27 cellular contexts compared by ENCODE assay signal in genomic region chr1:2374260-2375155, GRCh38. TPM values are rescaled to one million over a fixed set of nuclear protein-coding genes. Genes with fewer than 3 reads are reported as not detected.
DNase-seq lines count a peak whose midpoint lies in the region; ATAC-seq and TF ChIP-seq lines count a peak whose summit lies in the region.
"Had no signal": no experiment of that assay in that cellular context is flagged by ENCODE, and none has a peak within 500 bp of the region (broad histone marks: within the 10 kb centered on the region; RNA-seq: fewer than 3 reads in every experiment).

No MANE protein-coding gene starts in this region.

- no peaks in the 10 kb centered on the region for H3K4me1 ChIP-seq in upper lobe of right lung
- H3K4me1 ChIP-seq: gastroesophageal sphincter, Peyer's patch, stomach, thyroid gland had no signal

- no peak overlapping the region for H3K4me3 ChIP-seq in upper lobe of right lung
- H3K4me3 ChIP-seq: gastroesophageal sphincter, K562, MG63, Peyer's patch, stomach, thyroid gland had no signal

- H3K36me3 ChIP-seq in upper lobe of right lung, result no peaks in the 10 kb centered on the region
- H3K36me3 ChIP-seq: MG63, Peyer's patch, thyroid gland had no signal

- no peak overlapping the region for H3K4me3 Mint-ChIP-seq in natural killer cell treated with Interleukin-12 subunit alpha and Interleukin-12 subunit beta and Interleukin-15 and Interleukin-18, amount 100 ng/mL, for 72 hours
- H3K4me3 Mint-ChIP-seq in natural killer cell (no peak overlapping the region), activated B cell treated with CpG ODN at 0.5 μM for 24 hours (no peak overlapping the region), nephron progenitor cell (no peak overlapping the region)
- H3K4me3 Mint-ChIP-seq: activated naive CD4-positive, alpha-beta T cell treated with anti-CD3 and anti-CD28 coated beads, Interleukin-2, amount 50 U/mL, for 24 hours; activated T-helper 17 cell treated with anti-CD3 and anti-CD28 coated beads, Interleukin-2, amount 50 U/mL, for 72 hours had no signal

- ATAC-seq in natural killer cell treated with Interleukin-12 subunit alpha and Interleukin-12 subunit beta and Interleukin-15 and Interleukin-18, amount 100 ng/mL, for 72 hours, result no peak
- ATAC-seq in natural killer cell (no peak), activated B cell treated with CpG ODN at 0.5 μM for 24 hours (ENCODE audit: low read depth) (no peak), upper lobe of right lung (no peak)
- no peak for ATAC-seq in activated CD4-positive, CD25-positive, alpha-beta regulatory T cell treated with anti-CD3 and anti-CD28 coated beads, Interleukin-2, amount 50 U/mL, for 24 hours
- ATAC-seq: activated T-helper 17 cell treated with anti-CD3 and anti-CD28 coated beads, Interleukin-2, amount 50 U/mL, for 72 hours; gastroesophageal sphincter had no signal

- H3K9me3 Mint-ChIP-seq in natural killer cell treated with Interleukin-12 subunit alpha and Interleukin-12 subunit beta and Interleukin-15 and Interleukin-18, amount 100 ng/mL, for 72 hours, result no peaks in the 10 kb centered on the region
- H3K9me3 Mint-ChIP-seq in natural killer cell (no peaks in the 10 kb centered on the region), activated B cell treated with CpG ODN at 0.5 μM for 24 hours (no peaks in the 10 kb centered on the region), nephron progenitor cell (no peaks in the 10 kb centered on the region)
- H3K9me3 Mint-ChIP-seq: activated naive CD4-positive, alpha-beta T cell treated with anti-CD3 and anti-CD28 coated beads, Interleukin-2, amount 50 U/mL, for 24 hours; activated T-helper 17 cell treated with anti-CD3 and anti-CD28 coated beads, Interleukin-2, amount 50 U/mL, for 72 hours had no signal

- CTCF ChIA-PET in activated B cell treated with CpG ODN at 0.5 μM for 24 hours (lab: Charles Lee), result no interaction called here

- peak; percentile 31 for DNase-seq in natural killer cell treated with Interleukin-12 subunit alpha and Interleukin-12 subunit beta and Interleukin-15 and Interleukin-18, amount 100 ng/mL, for 72 hours (ENCODE audit: low spot score)
- DNase-seq in natural killer cell (no peak), activated B cell treated with CpG ODN at 0.5 μM for 24 hours (peak; percentile 7), nephron progenitor cell (peak; percentile 1), upper lobe of right lung (peak; percentile 46), NCI-H774 (lab: John Stamatoyannopoulos, UW) (no peak), NCI-H2196 (lab: John Stamatoyannopoulos, UW; ENCODE audit: unreplicated experiment) (no peak)
- DNase-seq: ACHN; activated CD4-positive, alpha-beta T cell treated with anti-CD3 and anti-CD28 coated beads for 48 hours; anterior cingulate cortex; H7; hippocampal formation; MG63; NCI-H2029; NCI-H524 treated with DMSO at 0.1 percent for 48 hours; nucleus accumbens; small intestine; stimulated activated CD4-positive, alpha-beta T cell treated with anti-CD3 and anti-CD28 coated beads, Interleukin-2, amount 100 ng/mL, for 24 hours; stomach; T-helper 9 cell had no signal

- TF ChIP-seq CTCF in natural killer cell (IDR thresholded peaks at IDR 0.05) (no peak), activated B cell treated with CpG ODN at 0.5 μM for 24 hours (IDR thresholded peaks at IDR 0.05) (no peak), nephron progenitor cell (IDR thresholded peaks at IDR 0.05) (no peak), upper lobe of right lung (IDR thresholded peaks at IDR 0.05) (no peak)

- no peaks in the 10 kb centered on the region for H3K27me3 Mint-ChIP-seq in natural killer cell treated with Interleukin-12 subunit alpha and Interleukin-12 subunit beta and Interleukin-15 and Interleukin-18, amount 100 ng/mL, for 72 hours
- H3K27me3 Mint-ChIP-seq in natural killer cell (ENCODE audit: low read depth in 2 of 2) (no peaks in the 10 kb centered on the region), activated B cell treated with CpG ODN at 0.5 μM for 24 hours (no peaks in the 10 kb centered on the region), nephron progenitor cell (ENCODE audit: low read depth, poor library complexity) (no peaks in the 10 kb centered on the region)
- H3K27me3 Mint-ChIP-seq: activated naive CD4-positive, alpha-beta T cell treated with anti-CD3 and anti-CD28 coated beads, Interleukin-2, amount 50 U/mL, for 24 hours; activated T-helper 17 cell treated with anti-CD3 and anti-CD28 coated beads, Interleukin-2, amount 50 U/mL, for 72 hours had no signal

- POLR2A ChIA-PET in activated B cell treated with CpG ODN at 0.5 μM for 24 hours (lab: Charles Lee), result no interaction called here

- no peaks in the 10 kb centered on the region for H3K4me1 Mint-ChIP-seq in natural killer cell treated with Interleukin-12 subunit alpha and Interleukin-12 subunit beta and Interleukin-15 and Interleukin-18, amount 100 ng/mL, for 72 hours (ENCODE audit: low read depth in 2 of 2)
- H3K4me1 Mint-ChIP-seq in natural killer cell (no peaks in the 10 kb centered on the region), activated B cell treated with CpG ODN at 0.5 μM for 24 hours (peaks cover 16% of the 10 kb centered on the region), nephron progenitor cell (peaks cover 8% of the 10 kb centered on the region)
- H3K4me1 Mint-ChIP-seq: activated naive CD4-positive, alpha-beta T cell treated with anti-CD3 and anti-CD28 coated beads, Interleukin-2, amount 50 U/mL, for 24 hours; activated T-helper 17 cell treated with anti-CD3 and anti-CD28 coated beads, Interleukin-2, amount 50 U/mL, for 72 hours had no signal

- no peak overlapping the region for H3K27ac ChIP-seq in upper lobe of right lung
- H3K27ac ChIP-seq: gastroesophageal sphincter, Peyer's patch, stomach, thyroid gland had no signal

- intact Hi-C loops in natural killer cell (cut with micrococcal nuclease) (no loop called here), activated B cell treated with CpG ODN at 0.5 μM for 24 hours (cut with micrococcal nuclease) (no loop called here), upper lobe of right lung (cut with DNase I) (no loop called here)

- H3K27me3 ChIP-seq in upper lobe of right lung, result no peaks in the 10 kb centered on the region
- H3K27me3 ChIP-seq: gastroesophageal sphincter, MG63, Peyer's patch, stomach, thyroid gland had no signal

- H3K36me3 Mint-ChIP-seq in natural killer cell treated with Interleukin-12 subunit alpha and Interleukin-12 subunit beta and Interleukin-15 and Interleukin-18, amount 100 ng/mL, for 72 hours, result no peaks in the 10 kb centered on the region
- H3K36me3 Mint-ChIP-seq in natural killer cell (no peaks in the 10 kb centered on the region), activated B cell treated with CpG ODN at 0.5 μM for 24 hours (ENCODE audit: low read depth) (peaks cover 14% of the 10 kb centered on the region), nephron progenitor cell (ENCODE audit: low read depth) (peaks cover 18% of the 10 kb centered on the region)

- H3K9me3 ChIP-seq in upper lobe of right lung, result no peaks in the 10 kb centered on the region
- H3K9me3 ChIP-seq: gastroesophageal sphincter, MG63, Peyer's patch, stomach, thyroid gland had no signal

- H3K27ac Mint-ChIP-seq in natural killer cell treated with Interleukin-12 subunit alpha and Interleukin-12 subunit beta and Interleukin-15 and Interleukin-18, amount 100 ng/mL, for 72 hours, result no peak overlapping the region
- H3K27ac Mint-ChIP-seq in natural killer cell, result no peak overlapping the region
- H3K27ac Mint-ChIP-seq in activated B cell treated with CpG ODN at 0.5 μM for 24 hours, result no peak overlapping the region
- no peak overlapping the region for H3K27ac Mint-ChIP-seq in nephron progenitor cell
- H3K27ac Mint-ChIP-seq: activated naive CD4-positive, alpha-beta T cell treated with anti-CD3 and anti-CD28 coated beads, Interleukin-2, amount 50 U/mL, for 24 hours; activated T-helper 17 cell treated with anti-CD3 and anti-CD28 coated beads, Interleukin-2, amount 50 U/mL, for 72 hours had no signal

RNA-seq across cellular contexts. Expression of gene MORN1, which starts 16.8 kb away (rescaled TPM):
- 1 to 10 TPM; 4.0 to 7.5 TPM for total RNA-seq in natural killer cell treated with Interleukin-12 subunit alpha and Interleukin-12 subunit beta and Interleukin-15 and Interleukin-18, amount 100 ng/mL, for 72 hours
- 1 to 10 TPM; 8.0 to 9.3 (median 8.8) TPM for total RNA-seq in natural killer cell
- total RNA-seq in activated B cell treated with CpG ODN at 0.5 μM for 24 hours, result 15.6 and 17.8 TPM in 2 replicates
- 9.0 TPM for total RNA-seq in upper lobe of right lung

RNA-seq across cellular contexts. Expression of gene RER1, which starts 17.1 kb away (rescaled TPM):
- total RNA-seq in natural killer cell treated with Interleukin-12 subunit alpha and Interleukin-12 subunit beta and Interleukin-15 and Interleukin-18, amount 100 ng/mL, for 72 hours, result 100 to 1,000 TPM; 139 to 161 TPM
- total RNA-seq in natural killer cell (10 to 100 TPM; 89.2 to 98.9 (median 91.9) TPM), activated B cell treated with CpG ODN at 0.5 μM for 24 hours (102 and 105 TPM in 2 replicates), upper lobe of right lung (118 TPM)

RNA-seq across cellular contexts. Expression of gene PEX10, which starts 37.9 kb away (rescaled TPM):
- 10 to 100 TPM; 10.7 to 18.9 TPM for total RNA-seq in natural killer cell treated with Interleukin-12 subunit alpha and Interleukin-12 subunit beta and Interleukin-15 and Interleukin-18, amount 100 ng/mL, for 72 hours
- 10 to 100 TPM in 1 of 3 donors, 1 to 10 TPM in 2; 8.1 to 11.1 (median 9.8) TPM for total RNA-seq in natural killer cell
- 17.4 and 18.9 TPM in 2 replicates for total RNA-seq in activated B cell treated with CpG ODN at 0.5 μM for 24 hours
- 14.6 TPM for total RNA-seq in upper lobe of right lung

Comparison
In these comparisons a context has a peak if more than half of its experiments do, and no peak if none do; other contexts are left out.
1. DNase-seq: peak in natural killer cell treated with Interleukin-12 subunit alpha and Interleukin-12 subunit beta and Interleukin-15 and Interleukin-18, amount 100 ng/mL, for 72 hours (single experiment), activated B cell treated with CpG ODN at 0.5 μM for 24 hours (single experiment), nephron progenitor cell (single experiment) and upper lobe of right lung (single experiment); none in natural killer cell (single experiment), NCI-H774 (single experiment) and NCI-H2196 (single experiment).